In genomic region chr1:206883160-206883559, GRCh38 we compare ENCODE assay signal across 35 cellular contexts. TPM values are rescaled to one million over a fixed set of nuclear protein-coding genes. Genes with fewer than 3 reads are reported as not detected.
"Had no signal": no experiment of that assay in that cellular context is flagged by ENCODE, and none has a peak within 500 bp of the region (broad histone marks: within the 10 kb centered on the region; RNA-seq: fewer than 3 reads in every experiment).

No MANE protein-coding gene starts in this region.

- H3K9me3 ChIP-seq: ascending aorta, colonic mucosa had no signal

- H3K36me3 ChIP-seq: ascending aorta, breast epithelium, cardiac muscle cell, colonic mucosa, esophagus squamous epithelium, gastroesophageal sphincter, heart right ventricle had no signal

- H3K4me2 ChIP-seq: hepatocyte had no signal

- H3K4me1 ChIP-seq: ascending aorta, breast epithelium, colonic mucosa, gastroesophageal sphincter had no signal

- DNase-seq: activated CD4-positive, alpha-beta memory T cell treated with anti-CD3 and anti-CD28 coated beads for 36 hours; activated CD4-positive, alpha-beta T cell treated with anti-CD3 and anti-CD28 coated beads for 36 hours; activated CD4-positive, alpha-beta T cell treated with anti-CD3 and anti-CD28 coated beads, Interleukin-2, amount 10 ng/mL, durations not matched to agents 24 days and 14 days; activated CD4-positive, CD25-positive, alpha-beta regulatory T cell; activated CD4-positive, CD25-positive, alpha-beta regulatory T cell treated with anti-CD3 and anti-CD28 coated beads, Interleukin-2, amount 50 U/mL, for 72 hours; activated CD8-positive, alpha-beta memory T cell treated with anti-CD3 and anti-CD28 coated beads, Interleukin-2, amount 10 ng/mL, durations not matched to agents 7 days and 5 days; activated CD8-positive, alpha-beta memory T cell treated with anti-CD3 and anti-CD28 coated beads, Interleukin-2, amount 50 U/mL, for 4 hours; activated effector memory CD4-positive, alpha-beta T cell treated with anti-CD3 and anti-CD28 coated beads, Interleukin-2, amount 50 U/mL, for 16 hours; activated naive CD4-positive, alpha-beta T cell treated with anti-CD3 and anti-CD28 coated beads for 36 hours; activated naive CD8-positive, alpha-beta T cell treated with anti-CD3 and anti-CD28 coated beads for 36 hours; activated naive CD8-positive, alpha-beta T cell treated with anti-CD3 and anti-CD28 coated beads, Interleukin-2, amount 50 U/mL, for 24 hours; activated T-cell treated with anti-CD3 and anti-CD28 coated beads, Interleukin-2, amount 50 U/mL, for 1 hour; activated T-cell treated with anti-CD3 and anti-CD28 coated beads, Interleukin-2, amount 50 U/mL, for 48 hours; central memory CD4-positive, alpha-beta T cell; cerebellar nuclear complex; colonic mucosa; effector CD8-positive, alpha-beta T cell; esophagus squamous epithelium; foreskin melanocyte; heart right ventricle; T-helper 2 cell had no signal

- H3K79me2 ChIP-seq: hepatocyte had no signal

- H3K27me3 ChIP-seq: ascending aorta, breast epithelium, cardiac muscle cell, colonic mucosa had no signal

- ATAC-seq: activated CD4-positive, alpha-beta T cell treated with anti-CD3 and anti-CD28 coated beads for 36 hours; activated CD8-positive, alpha-beta memory T cell treated with anti-CD3 and anti-CD28 coated beads, Interleukin-2, amount 10 ng/mL, durations not matched to agents 7 days and 5 days; activated CD8-positive, alpha-beta T cell treated with anti-CD3 and anti-CD28 coated beads, Interleukin-2, amount 10 ng/mL, durations not matched to agents 7 days and 5 days; activated naive CD8-positive, alpha-beta T cell treated with anti-CD3 and anti-CD28 coated beads, Interleukin-2, amount 50 U/mL, for 24 hours; gastroesophageal sphincter; heart right ventricle had no signal

- H3K4me3 ChIP-seq: ascending aorta, breast epithelium, cardiac muscle cell, colonic mucosa, esophagus squamous epithelium, gastroesophageal sphincter, heart right ventricle, hepatocyte had no signal

- H3K27ac ChIP-seq: ascending aorta, breast epithelium, cardiac muscle cell, colonic mucosa, epithelial cell of prostate, esophagus squamous epithelium, gastroesophageal sphincter, heart right ventricle, hepatocyte had no signal

- H2AFZ ChIP-seq: hepatocyte had no signal

RNA-seq across cellular contexts. Expression of gene IL24, which starts 14.1 kb away (rescaled TPM):
- total RNA-seq: activated CD8-positive, alpha-beta memory T cell treated with anti-CD3 and anti-CD28 coated beads, Interleukin-2, amount 10 ng/mL, durations not matched to agents 7 days and 5 days; activated CD8-positive, alpha-beta T cell treated with anti-CD3 and anti-CD28 coated beads, Interleukin-2, amount 10 ng/mL, durations not matched to agents 7 days and 5 days; ascending aorta; cardiac muscle cell; colonic mucosa; dermis microvascular lymphatic vessel endothelial cell; endothelial cell of umbilical vein; esophagus squamous epithelium; gastroesophageal sphincter; glomerular endothelial cell; heart right ventricle; hepatocyte had no signal

RNA-seq across cellular contexts. Expression of gene IL20, which starts 17.7 kb away (rescaled TPM):
- total RNA-seq: activated CD4-positive, alpha-beta memory T cell treated with anti-CD3 and anti-CD28 coated beads for 36 hours; activated CD4-positive, alpha-beta T cell treated with anti-CD3 and anti-CD28 coated beads for 36 hours; activated CD4-positive, alpha-beta T cell treated with anti-CD3 and anti-CD28 coated beads, Interleukin-2, amount 10 ng/mL, durations not matched to agents 24 days and 14 days; activated CD8-positive, alpha-beta memory T cell treated with anti-CD3 and anti-CD28 coated beads for 36 hours; activated CD8-positive, alpha-beta memory T cell treated with anti-CD3 and anti-CD28 coated beads, Interleukin-2, amount 10 ng/mL, durations not matched to agents 7 days and 5 days; activated CD8-positive, alpha-beta T cell treated with anti-CD3 and anti-CD28 coated beads, Interleukin-2, amount 10 ng/mL, durations not matched to agents 7 days and 5 days; activated naive CD8-positive, alpha-beta T cell treated with anti-CD3 and anti-CD28 coated beads for 36 hours; activated T-helper 1 cell treated with anti-CD3 and anti-CD28 coated beads, Interleukin-12 subunit alpha, Interleukin-12 subunit beta, Interleukin-2, Interleukin-4 antibody, amounts not matched to agents 30 ng/mL and 10 ng/mL and 1 ng/mL, durations not matched to agents 14 hours and 24 hours and 36 hours; activated T-helper 2 cell treated with anti-CD3 and anti-CD28 coated beads, Interferon-gamma antibody, Interleukin-2, Interleukin-4, amounts not matched to agents 10 μg/mL and 5 μg/mL and 100 μg/mL, durations not matched to agents 14 hours and 24 hours and 36 hours; ascending aorta; cardiac muscle cell; colonic mucosa; dermis microvascular lymphatic vessel endothelial cell; endothelial cell of umbilical vein; fibroblast of lung; gastroesophageal sphincter; glomerular endothelial cell; heart right ventricle; hepatocyte had no signal

RNA-seq across cellular contexts. Expression of gene FCMR, which starts 38.6 kb away (rescaled TPM):
- total RNA-seq: cardiac muscle cell, dermis microvascular lymphatic vessel endothelial cell, endothelial cell of umbilical vein had no signal
